ENCODE assay signal across 4 cellular contexts in genomic region chr10:43341450-43341849, GRCh38.
TF ChIP-seq lines count a peak whose summit lies in the region.

No MANE protein-coding gene starts in this region.

TF ChIP-seq in A549, 52 proteins besides CTCF, POLR2A, EP300 and RAD21:
- TF ChIP-seq MAFK (IDR thresholded peaks at IDR 0.05; ENCODE audit: partially characterized antibody): no peak
TF ChIP-seq in A549: peak in this region for 0.

TF ChIP-seq in HEK293, 187 proteins besides CTCF, POLR2A, EP300 and RAD21:
- no peak for TF ChIP-seq PBX3 (CRISPR knock-in tag; IDR thresholded peaks at IDR 0.05)
- TF ChIP-seq PRDM1 (tag by site-specific recombination; IDR thresholded peaks at IDR 0.05): peak; percentile 87

TF ChIP-seq in H1, 55 proteins besides CTCF, POLR2A, EP300 and RAD21:
- TF ChIP-seq PHF8 (conservative IDR thresholded peaks at IDR 0.05; ENCODE audit: low read depth, low read length) (no peak), HDAC2 (IDR thresholded peaks at IDR 0.05; ENCODE audit: borderline replicate concordance in 1 of 2, low read depth in 2 of 2, low read length in 2 of 2) (no peak), ATF2 (IDR thresholded peaks at IDR 0.05; ENCODE audit: low read length) (no peak), SIX5 (IDR thresholded peaks at IDR 0.05; ENCODE audit: low read depth, low read length) (no peak), CBX8 (IDR thresholded peaks at IDR 0.05; ENCODE audit: borderline replicate concordance, low read depth, low read length) (no peak), GTF2F1 (IDR thresholded peaks at IDR 0.05; ENCODE audit: borderline replicate concordance, low read depth, low read length) (no peak), KDM1A (IDR thresholded peaks at IDR 0.05; ENCODE audit: borderline replicate concordance, low read length) (no peak), GABPA (IDR thresholded peaks at IDR 0.05; ENCODE audit: borderline replicate concordance, insufficient read depth, low read length) (no peak), NANOG (IDR thresholded peaks at IDR 0.05; ENCODE audit: insufficient read depth, low read depth, low read length, poor library complexity, severe bottlenecking) (no peak), SIRT6 (IDR thresholded peaks at IDR 0.05; ENCODE audit: low read length) (no peak), TEAD4 (IDR thresholded peaks at IDR 0.05; ENCODE audit: low read depth, low read length) (no peak), ATF3 (IDR thresholded peaks at IDR 0.05; ENCODE audit: insufficient read depth, low read depth, low read length) (no peak), TAF7 (optimal IDR thresholded peaks at IDR 0.05; ENCODE audit: borderline replicate concordance, low read depth, low read length) (no peak)

TF ChIP-seq in SK-N-SH, 30 proteins besides CTCF, POLR2A, EP300 and RAD21:
- TF ChIP-seq POLR2AphosphoS5 (IDR thresholded peaks at IDR 0.05; ENCODE audit: low read depth, low read length): no peak
- TF ChIP-seq USF1 (IDR thresholded peaks at IDR 0.05; ENCODE audit: borderline replicate concordance, low read depth): no peak
- no peak for TF ChIP-seq NFIC (IDR thresholded peaks at IDR 0.05; ENCODE audit: borderline replicate concordance)
- TF ChIP-seq ELF1 (IDR thresholded peaks at IDR 0.05): no peak
